Comparison of ENCODE assay signal across 9 cellular contexts in the genomic region with DNA sequence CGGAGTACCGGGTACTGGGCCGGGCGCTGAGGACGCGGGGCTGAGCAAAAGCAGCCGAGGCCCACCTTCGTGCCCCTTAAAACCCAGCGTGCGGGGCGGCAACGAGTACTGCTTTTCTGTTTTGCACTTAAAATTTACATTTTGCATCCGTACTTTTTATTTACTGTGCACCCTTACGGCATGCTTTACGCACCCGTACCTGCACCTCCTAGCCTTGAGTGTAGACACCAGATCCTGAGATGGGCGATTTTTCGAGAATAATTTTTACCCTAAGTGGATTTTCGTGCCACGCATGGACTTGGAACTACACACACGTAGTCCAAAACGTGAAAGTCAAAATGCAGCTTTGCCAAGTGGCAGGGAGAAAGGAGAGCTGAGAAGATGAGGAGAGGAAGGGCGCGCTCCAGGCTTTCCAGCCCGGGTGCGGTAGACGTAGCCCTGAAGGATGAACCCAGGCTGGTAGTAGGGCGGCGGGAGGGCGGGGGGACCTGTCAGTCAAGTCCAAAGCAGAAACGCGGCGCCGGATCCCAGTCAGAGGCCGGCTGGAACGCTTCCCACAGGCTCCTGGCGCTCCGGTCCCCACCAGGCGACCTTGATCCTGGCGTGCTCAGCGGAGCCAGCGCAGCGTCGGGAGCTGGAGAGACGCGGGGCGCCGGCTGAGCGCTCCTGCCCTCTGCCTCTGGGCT. TPM values are rescaled to one million over a fixed set of nuclear protein-coding genes. Genes with fewer than 3 reads are reported as not detected.
A peak's percentile ranks its signal among the peaks of the same experiment; 100 is the strongest.
DNase-seq lines count a peak whose midpoint lies in the region; ATAC-seq lines count a peak whose summit lies in the region.
"Had no signal": no experiment of that assay in that cellular context is flagged by ENCODE, and none has a peak within 500 bp of the region (broad histone marks: within the 10 kb centered on the region; RNA-seq: fewer than 3 reads in every experiment).

No MANE protein-coding gene starts in this region.

- H3K27me3 ChIP-seq in neuronal stem cell (ENCODE audit: control insufficient read depth in 3 of 3, insufficient read depth in 3 of 3, low read depth in 1 of 3, low read length in 3 of 3), result peaks cover 41 to 88% (median 68%) of the 10 kb centered on the region in 3 experiments

- H3K23ac ChIP-seq in neuronal stem cell (ENCODE audit: low read depth, low read length, poor library complexity), result peak overlapping the region; percentile 63

- ATAC-seq in effector memory CD8-positive, alpha-beta T cell (replicated peaks), result no peak
- no peak for ATAC-seq in GM19452 (IDR thresholded peaks at IDR 0.05; ENCODE audit: unreplicated experiment)
- no peak for ATAC-seq in GM21723 (IDR thresholded peaks at IDR 0.05; ENCODE audit: unreplicated experiment)
- ATAC-seq in HG02588 (IDR thresholded peaks at IDR 0.05; ENCODE audit: unreplicated experiment), result no peak

- peaks cover 0 to 7% of the 10 kb centered on the region in 2 donors for H3K9me3 Mint-ChIP-seq in effector memory CD8-positive, alpha-beta T cell

- peaks cover 0 to 2% of the 10 kb centered on the region in 2 donors for H3K4me1 Mint-ChIP-seq in effector memory CD8-positive, alpha-beta T cell (ENCODE audit: low read depth in 2 of 2)

- no peaks in the 10 kb centered on the region for H3K79me1 ChIP-seq in neuronal stem cell (ENCODE audit: low read depth, low read length)

- H3K4me3 ChIP-seq in neuronal stem cell (ENCODE audit: low read length in 2 of 2), result peak overlapping the region; percentile 57 to 65

- no peak overlapping the region for H2BK120ac ChIP-seq in neuronal stem cell (ENCODE audit: low read depth, low read length)

- no peak overlapping the region for H2AK5ac ChIP-seq in neuronal stem cell (ENCODE audit: low read depth, low read length)

- no peak overlapping the region for H4K8ac ChIP-seq in neuronal stem cell (ENCODE audit: low read depth, low read length)

- H3K14ac ChIP-seq in neuronal stem cell (ENCODE audit: low read length), result peak overlapping the region; percentile 87

- H2AFZ ChIP-seq in neuronal stem cell (ENCODE audit: low read length), result peak overlapping the region; percentile 99

- H3K9me3 ChIP-seq in neuronal stem cell (replicated peaks in 1 of 2; ENCODE audit: control insufficient read depth in 2 of 2, insufficient read depth in 1 of 2, low read depth in 1 of 2, low read length in 2 of 2), result peaks cover 0 to 2% of the 10 kb centered on the region in 2 donors

- H3K4me1 ChIP-seq in neuronal stem cell (ENCODE audit: control insufficient read depth in 2 of 2, insufficient read depth in 1 of 2, low read depth in 1 of 2, low read length in 2 of 2), result peaks cover 6 to 9% of the 10 kb centered on the region in 2 donors

- H3K4me3 Mint-ChIP-seq in effector memory CD8-positive, alpha-beta T cell, result peak overlapping the region; percentile 76 to 77

- no peak overlapping the region for H3K18ac ChIP-seq in neuronal stem cell (ENCODE audit: low read length)

- H3K27ac Mint-ChIP-seq in effector memory CD8-positive, alpha-beta T cell, result no peak overlapping the region

- DNase-seq in DMS 273 treated with DMSO at 0.1 percent for 48 hours (lab: John Stamatoyannopoulos, UW), result peak; percentile 40
- peak; percentile 60 for DNase-seq in NCI-H2227 (lab: John Stamatoyannopoulos, UW; ENCODE audit: unreplicated experiment)
- DNase-seq in effector memory CD8-positive, alpha-beta T cell, result no peak
- DNase-seq in neuronal stem cell (ENCODE audit: low spot score), result no peak
- no peak for DNase-seq in stimulated activated CD4-positive, alpha-beta T cell treated with anti-CD3 and anti-CD28 coated beads, Interleukin-4, amount 100 ng/mL, for 1 hour

- peak overlapping the region; percentile 79 for H3K4me2 ChIP-seq in neuronal stem cell (ENCODE audit: insufficient read depth, low read length, poor library complexity, severe bottlenecking)

- H3K9ac ChIP-seq in neuronal stem cell (ENCODE audit: low read depth, low read length, poor library complexity), result no peak overlapping the region

- no peak overlapping the region for H2BK12ac ChIP-seq in neuronal stem cell (ENCODE audit: low read length)

- H4K91ac ChIP-seq in neuronal stem cell (ENCODE audit: low read depth, low read length, poor library complexity), result no peak overlapping the region

- no CpG with 5 or more reads among the region's 49 CpGs for WGBS in neuronal stem cell (ENCODE audit: extremely low coverage in 2 of 2, insufficient read length in 2 of 2, insufficient replicate concordance in 1 of 2), 2 donors

- no peak overlapping the region for H2BK15ac ChIP-seq in neuronal stem cell (ENCODE audit: low read length)

- no peaks in the 10 kb centered on the region for H3K36me3 Mint-ChIP-seq in effector memory CD8-positive, alpha-beta T cell (ENCODE audit: insufficient read depth)

- H3K27ac ChIP-seq in neuronal stem cell (replicated peaks; ENCODE audit: low read length), result no peak overlapping the region
- H3K27ac ChIP-seq: epithelial cell of prostate had no signal

- peaks cover 58 to 73% of the 10 kb centered on the region in 2 donors for H3K27me3 Mint-ChIP-seq in effector memory CD8-positive, alpha-beta T cell

- no peak overlapping the region for H3K4ac ChIP-seq in neuronal stem cell (ENCODE audit: low read length)

- no peak overlapping the region for H2BK5ac ChIP-seq in neuronal stem cell (ENCODE audit: low read length)

- H3K36me3 ChIP-seq in neuronal stem cell (replicated peaks in 1 of 2; ENCODE audit: control insufficient read depth in 2 of 2, insufficient read depth in 2 of 2, low read length in 2 of 2), result no peaks in the 10 kb centered on the region

RNA-seq across cellular contexts. Expression of gene CBLN1, which starts 1.2 kb away (rescaled TPM):
- polyA plus RNA-seq in neuronal stem cell (2013, experiment 1 of 2), result 0.22 TPM
- 0.25 TPM for polyA plus RNA-seq in neuronal stem cell (2013, experiment 2 of 2)

Comparison
In these comparisons a context has a peak if more than half of its experiments do, and no peak if none do; other contexts are left out.
1. DNase-seq: peak in DMS 273 treated with DMSO at 0.1 percent for 48 hours (single experiment) and NCI-H2227 (single experiment); none in effector memory CD8-positive, alpha-beta T cell (0 of 3), neuronal stem cell (single experiment) and stimulated activated CD4-positive, alpha-beta T cell treated with anti-CD3 and anti-CD28 coated beads, Interleukin-4, amount 100 ng/mL, for 1 hour (single experiment).